21 cellular contexts compared by ENCODE assay signal in the genomic region with DNA sequence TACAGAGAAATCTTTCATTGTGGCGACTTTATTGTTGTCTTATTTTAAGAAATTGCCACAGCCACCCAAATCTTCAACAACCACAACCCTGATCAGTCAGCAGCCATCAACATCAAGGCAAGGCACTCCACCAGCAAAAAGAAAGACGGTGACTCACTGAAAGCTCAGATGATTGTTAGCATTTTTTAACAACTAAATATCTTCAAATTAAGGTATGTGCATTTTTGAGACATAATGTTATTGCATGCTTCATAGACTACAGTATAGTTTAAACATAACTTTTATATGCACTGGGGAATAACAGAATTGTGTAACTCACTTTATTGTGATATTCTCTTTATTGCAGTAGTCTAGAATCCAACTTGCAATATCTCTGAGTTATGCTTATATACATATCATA.
"Had no signal": no experiment of that assay in that cellular context is flagged by ENCODE, and none has a peak within 500 bp of the region (broad histone marks: within the 10 kb centered on the region; RNA-seq: fewer than 3 reads in every experiment).

No MANE protein-coding gene starts in this region.

- H3K4me3 ChIP-seq: adrenal gland, hepatocyte, left ventricle myocardium inferior, smooth muscle cell, stomach, suprapubic skin, tibial nerve, vagina had no signal

- H3K79me2 ChIP-seq: hepatocyte had no signal

- H3K36me3 ChIP-seq: adrenal gland, left ventricle myocardium inferior, stomach, suprapubic skin, tibial nerve, vagina had no signal

- DNase-seq: activated CD8-positive, alpha-beta memory T cell treated with anti-CD3 and anti-CD28 coated beads, Interleukin-2, amount 50 U/mL, for 4 hours; activated T-cell treated with anti-CD3 and anti-CD28 coated beads, Interleukin-2, amount 50 U/mL, for 24 hours; adrenal gland; cortex of kidney; foreskin melanocyte; immature natural killer cell; kidney glomerular epithelial cell; left ventricle myocardium inferior; naive thymus-derived CD4-positive, alpha-beta T cell; occipital lobe; stimulated activated CD4-positive, alpha-beta T cell treated with anti-CD3 and anti-CD28 coated beads, Interleukin-15, amount 100 ng/mL, for 24 hours; stomach had no signal

- H3K27ac ChIP-seq: adrenal gland, hepatocyte, left ventricle myocardium inferior, stomach, suprapubic skin, tibial nerve, vagina had no signal

- H3K9me3 ChIP-seq: adrenal gland, left ventricle myocardium inferior, suprapubic skin, tibial nerve, vagina had no signal

- H3K4me2 ChIP-seq: hepatocyte, smooth muscle cell had no signal

- ATAC-seq: activated naive CD4-positive, alpha-beta T cell treated with anti-CD3 and anti-CD28 coated beads, Interleukin-2, amount 50 U/mL, for 72 hours; activated T-helper 17 cell treated with anti-CD3 and anti-CD28 coated beads, Interleukin-2, amount 50 U/mL, for 72 hours; naive thymus-derived CD4-positive, alpha-beta T cell; sciatic nerve; stimulated activated memory B cell treated with anti-CD40 and anti-IgM and Interleukin-4, amounts not matched to agents 10 μg/mL and 1 μg/mL and 100 μg/mL, for 72 hours had no signal

- H3K27me3 ChIP-seq: adrenal gland, hepatocyte, stomach, suprapubic skin, tibial nerve, vagina had no signal

- H2AFZ ChIP-seq: hepatocyte had no signal

- H3K4me1 ChIP-seq: adrenal gland, left ventricle myocardium inferior, stomach, suprapubic skin, tibial nerve, vagina had no signal
